12 cellular contexts compared by ENCODE assay signal in genomic region chr18:23627325-23627724, GRCh38. TPM values are rescaled to one million over a fixed set of nuclear protein-coding genes. Genes with fewer than 3 reads are reported as not detected.
A peak's percentile ranks its signal among the peaks of the same experiment; 100 is the strongest.
DNase-seq lines count a peak whose midpoint lies in the region; ATAC-seq and TF ChIP-seq lines count a peak whose summit lies in the region.
"Had no signal": no experiment of that assay in that cellular context is flagged by ENCODE, and none has a peak within 500 bp of the region (broad histone marks: within the 10 kb centered on the region; RNA-seq: fewer than 3 reads in every experiment).

No MANE protein-coding gene starts in this region.

- H3K4me3 Mint-ChIP-seq in neural progenitor cell, result no peak overlapping the region
- H3K4me3 Mint-ChIP-seq: activated CD4-positive, alpha-beta T cell treated with anti-CD3 and anti-CD28 coated beads for 36 hours; central memory CD8-positive, alpha-beta T cell had no signal

- no peak overlapping the region for H2AFZ ChIP-seq in neural progenitor cell (replicated peaks)

- peaks cover 3% of the 10 kb centered on the region for H3F3A ChIP-seq in neural progenitor cell (ENCODE audit: low read depth)

- intact Hi-C loops in lower lobe of right lung (cut with DNase I), result no loop called here

- no peaks in the 10 kb centered on the region for H3K27me3 ChIP-seq in MG63
- no peaks in the 10 kb centered on the region for H3K27me3 ChIP-seq in lower lobe of right lung (ENCODE audit: low read depth)
- H3K27me3 ChIP-seq in neural progenitor cell, result no peaks in the 10 kb centered on the region

- H3K4me1 ChIP-seq in lower lobe of right lung (peaks cover 11% of the 10 kb centered on the region), neural progenitor cell (no peaks in the 10 kb centered on the region)

- no peaks in the 10 kb centered on the region for H3K79me2 ChIP-seq in neural progenitor cell (ENCODE audit: low read depth)

- no peaks in the 10 kb centered on the region for H3K9me3 Mint-ChIP-seq in neural progenitor cell
- H3K9me3 Mint-ChIP-seq: central memory CD8-positive, alpha-beta T cell had no signal

- peak; percentile 50 to 82 for ATAC-seq in lower lobe of right lung
- ATAC-seq in GM19452 (IDR thresholded peaks at IDR 0.05; ENCODE audit: unreplicated experiment), result no peak

- H4K20me1 ChIP-seq in neural progenitor cell (ENCODE audit: low read depth), result no peaks in the 10 kb centered on the region

- no peak overlapping the region for H3K9ac ChIP-seq in neural progenitor cell

- H3K4me3 ChIP-seq in AG09309 (ENCODE audit: control insufficient read depth, low read depth, low read length) (no peak overlapping the region), MG63 (no peak overlapping the region), lower lobe of right lung (no peak overlapping the region), neural progenitor cell (no peak overlapping the region)

- H3K9me3 ChIP-seq in MG63, result no peaks in the 10 kb centered on the region
- H3K9me3 ChIP-seq in lower lobe of right lung, result no peaks in the 10 kb centered on the region
- no peaks in the 10 kb centered on the region for H3K9me3 ChIP-seq in neural progenitor cell (ENCODE audit: low read depth)

- H3K27ac Mint-ChIP-seq in neural progenitor cell, result no peak overlapping the region
- H3K27ac Mint-ChIP-seq: activated CD4-positive, alpha-beta T cell treated with anti-CD3 and anti-CD28 coated beads for 36 hours had no signal

- H3K4me1 Mint-ChIP-seq in neural progenitor cell, result peaks cover 3% of the 10 kb centered on the region
- H3K4me1 Mint-ChIP-seq: central memory CD8-positive, alpha-beta T cell had no signal

- no peaks in the 10 kb centered on the region for H3K36me3 Mint-ChIP-seq in neural progenitor cell

- DNase-seq in AG09309 (ENCODE audit: low read depth) (peak; percentile 75), MG63 (peak; percentile 49), brain pericyte (ENCODE audit: low read depth, low spot score) (peak; percentile 55), lower lobe of right lung (no peak), NCI-H748 (lab: John Stamatoyannopoulos, UW; ENCODE audit: unreplicated experiment) (no peak), neural progenitor cell (ENCODE audit: low spot score) (no peak)
- no peak for DNase-seq in activated CD8-positive, alpha-beta memory T cell treated with anti-CD3 and anti-CD28 coated beads, Interleukin-2, amount 50 U/mL, for 48 hours
- DNase-seq: activated CD4-positive, alpha-beta T cell treated with anti-CD3 and anti-CD28 coated beads for 36 hours; islet precursor cell; NK-92 treated with Interleukin-12 subunit alpha and Interleukin-12 subunit beta, amount 100 ng/mL, for 24 hours had no signal

- TF ChIP-seq CTCF in AG09309 (IDR thresholded peaks at IDR 0.05; ENCODE audit: control insufficient read depth, insufficient read depth, low read depth, low read length, missing control alignments) (no peak), lower lobe of right lung (IDR thresholded peaks at IDR 0.05) (no peak), neural progenitor cell (IDR thresholded peaks at IDR 0.05) (no peak)

- no peaks in the 10 kb centered on the region for H3K27me3 Mint-ChIP-seq in neural progenitor cell (ENCODE audit: insufficient read depth, low read depth)

- no peak overlapping the region for H3K4me2 ChIP-seq in neural progenitor cell

- H3K36me3 ChIP-seq in MG63 (peaks cover 33% of the 10 kb centered on the region), lower lobe of right lung (no peaks in the 10 kb centered on the region), neural progenitor cell (no peaks in the 10 kb centered on the region)

- H3K27ac ChIP-seq in lower lobe of right lung (no peak overlapping the region), neural progenitor cell (no peak overlapping the region)

RNA-seq across cellular contexts. Expression of gene ANKRD29, which starts 35.4 kb away (rescaled TPM):
- 10.3 and 12.3 TPM in 2 replicates for total RNA-seq in MG63 (2014; rRNA removed; shearing (Covaris generic); ENCODE audit: low replicate concordance)
- total RNA-seq in lower lobe of right lung (56.5 TPM), neural progenitor cell (ENCODE audit: low replicate concordance) (0.65 and 0.81 TPM in 2 replicates)

RNA-seq across cellular contexts. Expression of gene NPC1, which starts 41.0 kb away (rescaled TPM):
- total RNA-seq in MG63 (2014; rRNA removed; shearing (Covaris generic); ENCODE audit: low replicate concordance), result 8.5 and 11.1 TPM in 2 replicates
- total RNA-seq in lower lobe of right lung, result 114 TPM
- total RNA-seq in neural progenitor cell (ENCODE audit: low replicate concordance), result 20.9 and 31.4 TPM in 2 replicates

Comparison
In these comparisons a context has a peak if more than half of its experiments do, and no peak if none do; other contexts are left out.
1. DNase-seq: peak in AG09309 (single experiment), MG63 (single experiment) and brain pericyte (single experiment); none in lower lobe of right lung (single experiment), NCI-H748 (single experiment), activated CD8-positive, alpha-beta memory T cell treated with anti-CD3 and anti-CD28 coated beads, Interleukin-2, amount 50 U/mL, for 48 hours (single experiment) and neural progenitor cell (single experiment).